7 cellular contexts compared by ENCODE assay signal in the genomic region with DNA sequence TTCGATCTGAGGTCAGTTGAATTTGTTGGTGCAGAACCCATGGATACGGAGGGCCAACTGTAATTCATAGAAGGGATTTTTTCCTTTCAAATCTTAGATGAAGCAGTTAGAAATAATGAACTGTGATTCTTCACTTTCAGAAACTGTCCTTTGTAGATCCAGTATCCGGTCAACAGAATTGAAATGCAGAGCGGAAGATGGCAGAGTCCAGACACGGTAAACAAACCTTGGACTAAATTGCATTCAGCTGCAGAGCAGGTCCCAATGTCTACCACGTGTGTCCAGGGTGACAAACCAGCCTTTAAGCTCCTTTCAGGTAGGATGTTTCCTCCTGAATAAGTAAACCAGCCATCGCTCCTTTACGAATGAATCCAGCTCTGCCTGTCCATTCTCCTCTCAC.
A peak's percentile ranks its signal among the peaks of the same experiment; 100 is the strongest.
DNase-seq lines count a peak whose midpoint lies in the region; ATAC-seq, FAIRE-seq and TF ChIP-seq lines count a peak whose summit lies in the region.
"Not testable (repeated sequence)": the region's sequence is repeated elsewhere in the genome, so short reads cannot be mapped to it uniquely, and the experiment has no call there.

No MANE protein-coding gene starts in this region.

- DNase-seq in RWPE2 (ENCODE audit: low spot score); chondrocyte (ENCODE audit: low spot score); glutamatergic neuron; thyroid gland: not testable (repeated sequence)
- DNase-seq in HepG2 (ENCODE audit: low spot score) (peak; percentile 82), right lobe of liver (peak in 2 of 3 donors; percentile 56 to 66)

- not testable (repeated sequence) for H4K20me1 ChIP-seq in HepG2 (ENCODE audit: insufficient read depth, low read length)

- H3K27ac Mint-ChIP-seq in chondrocyte (ENCODE audit: unreplicated experiment) (peak overlapping the region; percentile 13), glutamatergic neuron (ENCODE audit: unreplicated experiment) (peak overlapping the region; percentile 38), nephron (peak overlapping the region in 2 of 3 experiments; percentile 47 to 97)

- FAIRE-seq in HepG2 (lab: Jason Lieb, UNC), result peak; percentile 83

- not testable (repeated sequence) for H3K4me1 ChIP-seq in RWPE2 (ENCODE audit: insufficient read depth, poor library complexity, severe bottlenecking)
- H3K4me1 ChIP-seq in HepG2 (ENCODE audit: insufficient read depth, low read length), result peaks cover 69% of the 10 kb centered on the region
- H3K4me1 ChIP-seq in right lobe of liver, result peaks cover 0 to 11% (median 4%) of the 10 kb centered on the region in 4 donors
- H3K4me1 ChIP-seq in thyroid gland, result peaks cover 18 to 21% of the 10 kb centered on the region in 2 donors

- not testable (repeated sequence) for ATAC-seq in RWPE2 (ENCODE audit: low read depth)
- peak; percentile 97 for ATAC-seq in HepG2
- ATAC-seq in right lobe of liver, result peak; percentile 92 to 95 (median 93)

- TF ChIP-seq POLR2A in HepG2 (IDR thresholded peaks at IDR 0.05; ENCODE audit: insufficient read depth in 1 of 2, low read depth in 2 of 2, low read length in 2 of 2); right lobe of liver (IDR thresholded peaks at IDR 0.05); thyroid gland (IDR thresholded peaks at IDR 0.05): not testable (repeated sequence)

- in situ Hi-C loops in HepG2 (cut with HindIII; ENCODE audit: extremely low pct_ligation_motif_present, low pct_unique_long_range_greater_than_20kb), result loop anchor here (10.0 kb wide), 1 partner anchor 60 kb away; no protein-coding TSS in a partner anchor

- not testable (repeated sequence) for H3K4me3 Mint-ChIP-seq in chondrocyte (ENCODE audit: unreplicated experiment); glutamatergic neuron (ENCODE audit: unreplicated experiment); nephron

- not testable (repeated sequence) for TF ChIP-seq RAD21 in HepG2 (CRISPR knock-in tag; IDR thresholded peaks at IDR 0.05)

- H3K4me1 Mint-ChIP-seq in chondrocyte (ENCODE audit: low read depth) (peaks cover 47% of the 10 kb centered on the region), glutamatergic neuron (ENCODE audit: low read depth, unreplicated experiment) (peaks cover 16% of the 10 kb centered on the region), nephron (peaks cover 33% of the 10 kb centered on the region)

- H3K4me2 ChIP-seq in HepG2 (ENCODE audit: low read depth, low read length), result peak overlapping the region; percentile 55

- H3K27ac ChIP-seq in RWPE2 (ENCODE audit: poor library complexity, severe bottlenecking) (peak overlapping the region; percentile 62), HepG2 (ENCODE audit: extremely low read length, insufficient read depth, low read length) (peak overlapping the region; percentile 81), right lobe of liver (peak overlapping the region in 1 of 3 donors; percentile 22), thyroid gland (peak overlapping the region in 2 of 3 donors; percentile 19 to 95)

- not testable (repeated sequence) for H3K9me3 ChIP-seq in RWPE2 (ENCODE audit: severe bottlenecking); HepG2 (ENCODE audit: low read length); right lobe of liver; thyroid gland

- 15% methylated on average over 5 of the region's 8 CpGs for WGBS in HepG2 (ENCODE audit: low lambda C conversion rate)
- WGBS in right lobe of liver (ENCODE audit: insufficient coverage, low coverage, low lambda C conversion rate, missing lambda C conversion rate), result 48% methylated on average over 6 of the region's 8 CpGs
- 89 to 90% methylated on average over 6 to 7 of the region's 8 CpGs for whole genome bisulfite sequencing in thyroid gland, 2 donors

- not testable (repeated sequence) for H3K4me3 ChIP-seq in RWPE2 (ENCODE audit: severe bottlenecking); HepG2 (replicated peaks in 1 of 3; ENCODE audit: insufficient read depth in 1 of 3, low read depth in 2 of 3, low read length in 3 of 3); right lobe of liver; thyroid gland (replicated peaks in 1 of 3)

- H3K27me3 ChIP-seq in RWPE2 (ENCODE audit: insufficient read depth, poor library complexity, severe bottlenecking); HepG2 (ENCODE audit: control insufficient read depth in 1 of 2, insufficient read depth in 2 of 2, low read length in 2 of 2); right lobe of liver; thyroid gland: not testable (repeated sequence)

- TF ChIP-seq EP300 in HepG2 (IDR thresholded peaks at IDR 0.05; ENCODE audit: low read depth in 2 of 2, low read length in 2 of 2), result peak in 1 of 2 experiments; percentile 55; a peak in 1 of 4 replicates
- TF ChIP-seq EP300 in HepG2 (CRISPR knock-in tag; IDR thresholded peaks at IDR 0.05; ENCODE audit: borderline replicate concordance), result 0 out of 2 replicates have a peak, but pooled peaks have one; percentile 20

- intact Hi-C loops in HepG2 (cut with micrococcal nuclease; ENCODE audit: unreplicated experiment); right lobe of liver (cut with DNase I); thyroid gland (cut with DNase I): not testable (repeated sequence)

- H3K9ac ChIP-seq in HepG2 (ENCODE audit: insufficient read depth, low read depth, low read length), result peak overlapping the region; percentile 43; the same call in 1 of the 2 replicates

- not testable (repeated sequence) for H2AFZ ChIP-seq in HepG2 (ENCODE audit: low read length)

- H3K79me2 ChIP-seq in HepG2 (ENCODE audit: insufficient read depth, low read length), result not testable (repeated sequence)

- CTCF ChIA-PET in HepG2 (lab: Yijun Ruan, JAX; ENCODE audit: low intra/inter-chr PET ratio, low total read pairs), result not testable (repeated sequence)

- H3K36me3 ChIP-seq in RWPE2 (ENCODE audit: low read depth); HepG2 (replicated peaks in 1 of 2; ENCODE audit: control insufficient read depth in 1 of 2, insufficient read depth in 2 of 2, low read length in 2 of 2); right lobe of liver; thyroid gland: not testable (repeated sequence)

- POLR2A ChIA-PET in HepG2 (lab: Yijun Ruan, JAX), result not testable (repeated sequence)

- BruUV-seq in HepG2 (replicated peaks; lab: Mats Ljungman, UMichigan), result not testable (repeated sequence)

- not testable (repeated sequence) for TF ChIP-seq CTCF in RWPE2 (IDR thresholded peaks at IDR 0.05; ENCODE audit: poor library complexity, severe bottlenecking); chondrocyte (IDR thresholded peaks at IDR 0.05); glutamatergic neuron (IDR thresholded peaks at IDR 0.05; ENCODE audit: partially characterized antibody, unreplicated experiment); HepG2 (CRISPR knock-in tag; IDR thresholded peaks at IDR 0.05); right lobe of liver (IDR thresholded peaks at IDR 0.05); nephron (IDR thresholded peaks at IDR 0.05; ENCODE audit: unreplicated experiment in 3 of 3); thyroid gland (IDR thresholded peaks at IDR 0.05)

- not testable (repeated sequence) for H3K36me3 Mint-ChIP-seq in chondrocyte (ENCODE audit: low read depth); glutamatergic neuron (ENCODE audit: unreplicated experiment); nephron (ENCODE audit: low read depth)

- not testable (repeated sequence) for H3K27me3 Mint-ChIP-seq in chondrocyte (ENCODE audit: low read depth); glutamatergic neuron (ENCODE audit: unreplicated experiment); nephron (ENCODE audit: low read depth)

- not testable (repeated sequence) for H3K9me3 Mint-ChIP-seq in chondrocyte (ENCODE audit: low read depth); glutamatergic neuron (ENCODE audit: unreplicated experiment); nephron

TF ChIP-seq in HepG2, 621 proteins besides CTCF, POLR2A, EP300 and RAD21 (continues in another document):
- TF ChIP-seq GABPB1 (CRISPR knock-in tag; IDR thresholded peaks at IDR 0.05), result peak; percentile 28; the same call in 1 of the 2 replicates
- TF ChIP-seq, protein P1, sequence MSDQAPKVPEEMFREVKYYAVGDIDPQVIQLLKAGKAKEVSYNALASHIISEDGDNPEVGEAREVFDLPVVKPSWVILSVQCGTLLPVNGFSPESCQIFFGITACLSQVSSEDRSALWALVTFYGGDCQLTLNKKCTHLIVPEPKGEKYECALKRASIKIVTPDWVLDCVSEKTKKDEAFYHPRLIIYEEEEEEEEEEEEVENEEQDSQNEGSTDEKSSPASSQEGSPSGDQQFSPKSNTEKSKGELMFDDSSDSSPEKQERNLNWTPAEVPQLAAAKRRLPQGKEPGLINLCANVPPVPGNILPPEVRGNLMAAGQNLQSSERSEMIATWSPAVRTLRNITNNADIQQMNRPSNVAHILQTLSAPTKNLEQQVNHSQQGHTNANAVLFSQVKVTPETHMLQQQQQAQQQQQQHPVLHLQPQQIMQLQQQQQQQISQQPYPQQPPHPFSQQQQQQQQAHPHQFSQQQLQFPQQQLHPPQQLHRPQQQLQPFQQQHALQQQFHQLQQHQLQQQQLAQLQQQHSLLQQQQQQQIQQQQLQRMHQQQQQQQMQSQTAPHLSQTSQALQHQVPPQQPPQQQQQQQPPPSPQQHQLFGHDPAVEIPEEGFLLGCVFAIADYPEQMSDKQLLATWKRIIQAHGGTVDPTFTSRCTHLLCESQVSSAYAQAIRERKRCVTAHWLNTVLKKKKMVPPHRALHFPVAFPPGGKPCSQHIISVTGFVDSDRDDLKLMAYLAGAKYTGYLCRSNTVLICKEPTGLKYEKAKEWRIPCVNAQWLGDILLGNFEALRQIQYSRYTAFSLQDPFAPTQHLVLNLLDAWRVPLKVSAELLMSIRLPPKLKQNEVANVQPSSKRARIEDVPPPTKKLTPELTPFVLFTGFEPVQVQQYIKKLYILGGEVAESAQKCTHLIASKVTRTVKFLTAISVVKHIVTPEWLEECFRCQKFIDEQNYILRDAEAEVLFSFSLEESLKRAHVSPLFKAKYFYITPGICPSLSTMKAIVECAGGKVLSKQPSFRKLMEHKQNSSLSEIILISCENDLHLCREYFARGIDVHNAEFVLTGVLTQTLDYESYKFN (CRISPR knock-in tag; conservative IDR thresholded peaks at IDR 0.05), result peak; percentile 86

Comparison
In these comparisons a context has a peak if more than half of its experiments do, and no peak if none do; other contexts are left out.
1. H3K27ac Mint-ChIP-seq: peak in every context shown above with its lines; median percentile 72 in nephron; 38 in glutamatergic neuron; 13 in chondrocyte.